In the genomic region with DNA sequence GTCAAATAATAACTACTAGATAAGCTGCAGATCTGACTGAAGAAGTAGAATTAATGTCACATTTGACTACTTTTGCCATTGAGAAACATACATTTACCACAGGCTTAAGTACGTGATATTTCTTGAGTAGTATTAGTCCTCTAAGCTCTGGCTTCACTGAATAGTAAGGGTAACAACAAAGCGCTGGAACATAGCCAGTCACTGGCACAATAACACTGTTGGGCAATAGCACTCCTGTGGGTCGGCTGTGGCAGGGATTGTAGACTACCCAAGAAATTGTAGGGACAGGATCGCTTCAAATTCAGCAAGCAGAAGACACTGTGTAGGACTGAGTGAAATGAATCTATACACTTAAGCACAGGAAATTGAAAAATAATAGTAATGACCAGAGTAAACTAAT, we compare ENCODE assay signal across 21 cellular contexts. TPM values are rescaled to one million over a fixed set of nuclear protein-coding genes. Genes with fewer than 3 reads are reported as not detected.
DNase-seq lines count a peak whose midpoint lies in the region; ATAC-seq and TF ChIP-seq lines count a peak whose summit lies in the region.
"Had no signal": no experiment of that assay in that cellular context is flagged by ENCODE, and none has a peak within 500 bp of the region (broad histone marks: within the 10 kb centered on the region; RNA-seq: fewer than 3 reads in every experiment).

No MANE protein-coding gene starts in this region.

- no peak overlapping the region for H3K27ac ChIP-seq in psoas muscle
- H3K27ac ChIP-seq: cardiac muscle cell, foreskin keratinocyte, HL-60, RWPE1 had no signal

- H3K4me3 ChIP-seq in fibroblast of the aortic adventitia (ENCODE audit: low read depth, low read length) (no peak overlapping the region), psoas muscle (no peak overlapping the region)
- H3K4me3 ChIP-seq: cardiac muscle cell had no signal

- no peaks in the 10 kb centered on the region for H3K9me3 ChIP-seq in psoas muscle

- H3K36me3 ChIP-seq in psoas muscle (ENCODE audit: insufficient read depth in 1 of 2, low read depth in 1 of 2): no peaks in the 10 kb centered on the region
- H3K36me3 ChIP-seq: cardiac muscle cell had no signal

- intact Hi-C loops in psoas muscle (cut with DNase I): no loop called here

- peak; percentile 29; the same call in 1 of the 2 replicates for TF ChIP-seq RAD21 in Ishikawa (IDR thresholded peaks at IDR 0.05; ENCODE audit: low read depth)

- peak; percentile 57 to 73 (median 67) for ATAC-seq in psoas muscle
- ATAC-seq: foreskin keratinocyte; SK-N-SH treated with all-trans-retinoic acid at 6 μM for 48 hours; stimulated activated memory B cell treated with anti-CD40 and anti-IgM and Interleukin-4, amounts not matched to agents 10 μg/mL and 1 μg/mL and 100 μg/mL, for 72 hours had no signal

- H3K4me1 ChIP-seq in psoas muscle: no peaks in the 10 kb centered on the region
- H3K4me1 ChIP-seq: foreskin keratinocyte had no signal

- in situ Hi-C loops in GM13976 (cut with MboI; ENCODE audit: low sequenced_read_pairs, unreplicated experiment): no loop called here

- DNase-seq in amniotic epithelial cell (ENCODE audit: low read depth) (peak; percentile 48), fibroblast of the aortic adventitia (ENCODE audit: low read depth) (peak; percentile 21), psoas muscle (no peak), GM13976 (ENCODE audit: low spot score) (no peak), hepatic stellate cell (ENCODE audit: low spot score) (no peak)
- no peak for DNase-seq in activated effector memory CD4-positive, alpha-beta T cell treated with Interleukin-2 at 50 U/mL for 16 hours
- DNase-seq in activated CD4-positive, alpha-beta T cell treated with anti-CD3 and anti-CD28 coated beads, Interleukin-2, amount 50 U/mL, for 1 hour: no peak
- DNase-seq: activated CD4-positive, alpha-beta memory T cell treated with anti-CD3 and anti-CD28 coated beads, Interleukin-2, amount 10 ng/mL, durations not matched to agents 7 days and 5 days; activated gamma-delta T cell; foreskin keratinocyte; H9; hypothalamus; IMR-90; mesenchymal stem cell; stimulated activated CD4-positive, alpha-beta T cell treated with anti-CD3 and anti-CD28 coated beads, Interleukin-1b, Interleukin-23, amount 100 ng/mL, for 48 hours had no signal

- H3K27me3 ChIP-seq in psoas muscle (ENCODE audit: insufficient read depth in 3 of 3, low read length in 2 of 3): no peaks in the 10 kb centered on the region
- H3K27me3 ChIP-seq: cardiac muscle cell had no signal

- TF ChIP-seq CTCF in fibroblast of the aortic adventitia (IDR thresholded peaks at IDR 0.05; ENCODE audit: insufficient read depth, low read length) (no peak), psoas muscle (IDR thresholded peaks at IDR 0.05) (no peak), GM13976 (IDR thresholded peaks at IDR 0.05; ENCODE audit: borderline replicate concordance, control extremely low read depth, extremely low read depth, insufficient read depth, missing control alignments) (no peak)

- TF ChIP-seq EP300 in Ishikawa (IDR thresholded peaks at IDR 0.05; ENCODE audit: borderline replicate concordance): no peak

- 49 to 67% (median 50%) methylated on average over 4 of the region's 4 CpGs for WGBS in psoas muscle, 3 donors

TF ChIP-seq in Ishikawa, 13 proteins besides CTCF, POLR2A, EP300 and RAD21:
- no peak for TF ChIP-seq YY1 (IDR thresholded peaks at IDR 0.05; ENCODE audit: low read depth)
- TF ChIP-seq, protein P1, sequence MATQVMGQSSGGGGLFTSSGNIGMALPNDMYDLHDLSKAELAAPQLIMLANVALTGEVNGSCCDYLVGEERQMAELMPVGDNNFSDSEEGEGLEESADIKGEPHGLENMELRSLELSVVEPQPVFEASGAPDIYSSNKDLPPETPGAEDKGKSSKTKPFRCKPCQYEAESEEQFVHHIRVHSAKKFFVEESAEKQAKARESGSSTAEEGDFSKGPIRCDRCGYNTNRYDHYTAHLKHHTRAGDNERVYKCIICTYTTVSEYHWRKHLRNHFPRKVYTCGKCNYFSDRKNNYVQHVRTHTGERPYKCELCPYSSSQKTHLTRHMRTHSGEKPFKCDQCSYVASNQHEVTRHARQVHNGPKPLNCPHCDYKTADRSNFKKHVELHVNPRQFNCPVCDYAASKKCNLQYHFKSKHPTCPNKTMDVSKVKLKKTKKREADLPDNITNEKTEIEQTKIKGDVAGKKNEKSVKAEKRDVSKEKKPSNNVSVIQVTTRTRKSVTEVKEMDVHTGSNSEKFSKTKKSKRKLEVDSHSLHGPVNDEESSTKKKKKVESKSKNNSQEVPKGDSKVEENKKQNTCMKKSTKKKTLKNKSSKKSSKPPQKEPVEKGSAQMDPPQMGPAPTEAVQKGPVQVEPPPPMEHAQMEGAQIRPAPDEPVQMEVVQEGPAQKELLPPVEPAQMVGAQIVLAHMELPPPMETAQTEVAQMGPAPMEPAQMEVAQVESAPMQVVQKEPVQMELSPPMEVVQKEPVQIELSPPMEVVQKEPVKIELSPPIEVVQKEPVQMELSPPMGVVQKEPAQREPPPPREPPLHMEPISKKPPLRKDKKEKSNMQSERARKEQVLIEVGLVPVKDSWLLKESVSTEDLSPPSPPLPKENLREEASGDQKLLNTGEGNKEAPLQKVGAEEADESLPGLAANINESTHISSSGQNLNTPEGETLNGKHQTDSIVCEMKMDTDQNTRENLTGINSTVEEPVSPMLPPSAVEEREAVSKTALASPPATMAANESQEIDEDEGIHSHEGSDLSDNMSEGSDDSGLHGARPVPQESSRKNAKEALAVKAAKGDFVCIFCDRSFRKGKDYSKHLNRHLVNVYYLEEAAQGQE (IDR thresholded peaks at IDR 0.05; ENCODE audit: low read depth): no peak
- TF ChIP-seq CREB1 (IDR thresholded peaks at IDR 0.05; ENCODE audit: low read depth): no peak
- TF ChIP-seq CEBPB (IDR thresholded peaks at IDR 0.05): peak; percentile 94
- TF ChIP-seq ZBTB7A (IDR thresholded peaks at IDR 0.05; ENCODE audit: low read depth): no peak
- TF ChIP-seq NFIC (IDR thresholded peaks at IDR 0.05): peak; percentile 63
- TF ChIP-seq EGR1 (IDR thresholded peaks at IDR 0.05): no peak
- no peak for TF ChIP-seq TCF12 (IDR thresholded peaks at IDR 0.05; ENCODE audit: low read depth)
- TF ChIP-seq TEAD4 (IDR thresholded peaks at IDR 0.05): no peak

RNA-seq across cellular contexts. Expression of a gene that starts 27.1 kb away (rescaled TPM):
- total RNA-seq in fibroblast of the aortic adventitia (ENCODE audit: low replicate concordance): 2.3 TPM in 2 replicates
- total RNA-seq in psoas muscle: 1 to 10 TPM; 1.4 to 2.4 (median 2.2) TPM
- polyA plus RNA-seq in psoas muscle: 1 to 10 TPM; 1.8 to 3.0 (median 2.2) TPM
- total RNA-seq: cardiac muscle cell had no signal
- polyA plus RNA-seq: cardiac muscle cell had no signal

Comparison
In these comparisons a context has a peak if more than half of its experiments do, and no peak if none do; other contexts are left out.
1. DNase-seq: peak in amniotic epithelial cell (single experiment) and fibroblast of the aortic adventitia (single experiment); none in psoas muscle (0 of 2), GM13976 (single experiment), hepatic stellate cell (single experiment), activated effector memory CD4-positive, alpha-beta T cell treated with Interleukin-2 at 50 U/mL for 16 hours (single experiment) and activated CD4-positive, alpha-beta T cell treated with anti-CD3 and anti-CD28 coated beads, Interleukin-2, amount 50 U/mL, for 1 hour (single experiment).